In the genomic region with DNA sequence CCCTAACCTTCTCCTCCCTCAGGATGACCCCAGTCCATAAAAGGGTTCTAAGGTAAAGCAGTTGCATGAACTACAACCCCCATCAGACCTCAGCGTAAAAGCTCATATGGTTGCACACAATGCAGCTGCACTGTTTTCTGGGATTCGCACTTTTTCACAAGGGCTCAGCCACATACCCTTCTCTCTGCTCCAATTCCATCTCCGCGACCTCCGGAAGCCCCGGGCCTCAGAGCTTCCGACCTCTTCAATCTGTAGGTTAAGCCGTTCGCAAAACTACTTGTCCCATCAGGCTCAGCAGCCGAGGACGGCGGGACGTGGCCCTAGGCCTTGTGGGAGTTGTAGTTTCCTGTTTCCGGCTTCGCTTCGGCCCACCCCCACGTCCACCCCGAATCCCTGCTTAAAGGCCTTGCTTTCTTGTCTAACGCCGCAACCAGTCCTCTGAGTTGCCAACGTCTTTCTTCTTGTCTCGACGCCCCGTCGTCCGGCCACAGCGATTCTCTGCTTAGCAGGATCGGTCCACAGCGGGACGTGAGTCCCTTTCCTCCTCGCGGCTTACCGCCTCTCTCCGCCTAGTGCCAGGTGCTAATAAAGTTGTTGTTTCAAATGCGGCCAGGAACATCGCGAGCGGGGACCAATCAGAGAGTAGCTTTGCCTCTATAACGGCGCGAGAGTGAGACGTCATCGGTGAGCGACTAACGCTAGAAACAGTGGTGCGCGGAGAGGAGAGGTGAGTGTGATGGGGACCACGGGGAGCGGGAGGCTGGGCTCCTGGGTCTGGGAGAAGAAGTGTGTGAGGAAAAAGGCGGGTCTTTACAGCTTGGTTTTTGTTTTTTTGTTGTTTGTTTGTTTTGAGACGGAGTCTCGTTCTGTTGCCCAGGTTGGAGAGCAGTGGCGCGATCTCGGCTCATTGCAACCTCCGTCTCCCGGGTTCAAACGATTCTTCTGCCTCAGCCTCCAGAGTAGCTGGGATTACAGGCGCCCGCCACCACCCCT, we compare ENCODE assay signal across 8 cellular contexts. TPM values are rescaled to one million over a fixed set of nuclear protein-coding genes. Genes with fewer than 3 reads are reported as not detected.
DNase-seq lines count a peak whose midpoint lies in the region; ATAC-seq and TF ChIP-seq lines count a peak whose summit lies in the region.

Gene PRPF31, plus strand, starts transcription at position 684 of the 993 bp plus-strand sequence. CDS start 2,525 bp downstream, outside the sequence.
A gene with protein sequence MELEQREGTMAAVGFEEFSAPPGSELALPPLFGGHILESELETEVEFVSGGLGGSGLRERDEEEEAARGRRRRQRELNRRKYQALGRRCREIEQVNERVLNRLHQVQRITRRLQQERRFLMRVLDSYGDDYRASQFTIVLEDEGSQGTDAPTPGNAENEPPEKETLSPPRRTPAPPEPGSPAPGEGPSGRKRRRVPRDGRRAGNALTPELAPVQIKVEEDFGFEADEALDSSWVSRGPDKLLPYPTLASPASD (minus strand): TSS at position 587 of the 993 bp plus-strand sequence. CDS start 388 bp downstream, at position 199.

- H3K4me1 ChIP-seq in DND-41 (ENCODE audit: insufficient read depth, low read length), result peaks cover 27% of the 10 kb centered on the region
- H3K4me1 ChIP-seq in GM23248 (ENCODE audit: insufficient read depth), result peaks cover 9% of the 10 kb centered on the region

- ATAC-seq in DND-41 (ENCODE audit: insufficient read depth, low read depth), result peak; percentile 86
- peak; percentile 88 to 90 for ATAC-seq in naive B cell (ENCODE audit: low read depth in 2 of 2)
- ATAC-seq in stimulated activated memory B cell treated with anti-CD40 and anti-IgM and Interleukin-4, amounts not matched to agents 10 μg/mL and 1 μg/mL and 100 μg/mL, for 72 hours, result peak; percentile 98

- H3K27me3 ChIP-seq in DND-41 (ENCODE audit: insufficient read depth, low read length, poor library complexity) (no peaks in the 10 kb centered on the region), GM23248 (replicated peaks; ENCODE audit: insufficient read depth) (no peaks in the 10 kb centered on the region)

- intact Hi-C loops in activated T-helper 1 cell treated with anti-CD3 and anti-CD28 coated beads, Interleukin-12 subunit alpha, Interleukin-12 subunit beta, Interleukin-2, Interleukin-4 antibody, amounts not matched to agents 30 ng/mL and 10 ng/mL and 1 ng/mL, durations not matched to agents 14 hours and 24 hours and 36 hours (cut with micrococcal nuclease), result loop anchor here (1.0 kb wide), 7 partner anchors 13 to 334 kb away; partner anchors contain the start of genes CNOT3, LENG1, LENG8 and NDUFA3

- no peaks in the 10 kb centered on the region for H3K27me3 Mint-ChIP-seq in activated T-helper 1 cell treated with anti-CD3 and anti-CD28 coated beads, Interleukin-12 subunit alpha, Interleukin-12 subunit beta, Interleukin-2, Interleukin-4 antibody, amounts not matched to agents 30 ng/mL and 10 ng/mL and 1 ng/mL, durations not matched to agents 14 hours and 24 hours and 36 hours (ENCODE audit: insufficient read depth)
- no peaks in the 10 kb centered on the region for H3K27me3 Mint-ChIP-seq in naive B cell
- no peaks in the 10 kb centered on the region for H3K27me3 Mint-ChIP-seq in stimulated activated memory B cell treated with anti-CD40 and anti-IgM and Interleukin-4, amounts not matched to agents 10 μg/mL and 1 μg/mL and 100 μg/mL, for 72 hours

- H2AFZ ChIP-seq in DND-41 (ENCODE audit: low read depth, low read length), result peak within 1 kb of the TSS; percentile 89
- peak within 1 kb of the TSS; percentile 77 for H2AFZ ChIP-seq in GM23248

- no peak for TF ChIP-seq CTCF in DND-41 (IDR thresholded peaks at IDR 0.05; ENCODE audit: borderline replicate concordance, extremely low read depth, low read length, poor library complexity, severe bottlenecking)

- H3K9ac ChIP-seq in DND-41 (ENCODE audit: low read depth, low read length) (peak within 1 kb of the TSS; percentile 79), GM23248 (peak within 1 kb of the TSS; percentile 82)

- H3K4me3 ChIP-seq in DND-41 (ENCODE audit: low read depth in 1 of 2, low read length in 2 of 2) (peak within 1 kb of the TSS; percentile 95 to 96), GM23248 (peak within 1 kb of the TSS; percentile 85)

- peak within 1 kb of the TSS; percentile 91 for H3K27ac Mint-ChIP-seq in activated T-helper 1 cell treated with anti-CD3 and anti-CD28 coated beads, Interleukin-12 subunit alpha, Interleukin-12 subunit beta, Interleukin-2, Interleukin-4 antibody, amounts not matched to agents 30 ng/mL and 10 ng/mL and 1 ng/mL, durations not matched to agents 14 hours and 24 hours and 36 hours
- H3K27ac Mint-ChIP-seq in naive B cell, result peak within 1 kb of the TSS; percentile 88 to 98 (median 95)
- H3K27ac Mint-ChIP-seq in stimulated activated memory B cell treated with anti-CD40 and anti-IgM and Interleukin-4, amounts not matched to agents 10 μg/mL and 1 μg/mL and 100 μg/mL, for 72 hours, result peak within 1 kb of the TSS; percentile 87

- H3K9me2 ChIP-seq in GM23248 (ENCODE audit: insufficient read depth), result no peaks in the 10 kb centered on the region

- H3K9me3 ChIP-seq in DND-41 (ENCODE audit: insufficient read depth, low read length, severe bottlenecking) (no peaks in the 10 kb centered on the region), GM23248 (ENCODE audit: low read depth) (no peaks in the 10 kb centered on the region)

- DNase-seq in DND-41, result peak; percentile 96
- peak; percentile 99 for DNase-seq in GM23248
- peak; percentile 96 to 98 for DNase-seq in Kasumi-1 (lab: John Stamatoyannopoulos, UW)
- DNase-seq in RPMI7951 (ENCODE audit: low read depth), result peak; percentile 99
- peak; percentile 93 for DNase-seq in activated T-helper 1 cell treated with anti-CD3 and anti-CD28 coated beads, Interleukin-12 subunit alpha, Interleukin-12 subunit beta, Interleukin-2, Interleukin-4 antibody, amounts not matched to agents 30 ng/mL and 10 ng/mL and 1 ng/mL, durations not matched to agents 14 hours and 24 hours and 36 hours (ENCODE audit: low spot score)
- DNase-seq in fibroblast of gingiva (ENCODE audit: low read depth), result peak; percentile 97
- peak; percentile 96 for DNase-seq in naive B cell

- 1% methylated on average over 60 of the region's 60 CpGs for WGBS in GM23248 (ENCODE audit: low coverage in 1 of 2, low lambda C conversion rate in 2 of 2, missing lambda C conversion rate in 2 of 2), 2 experiments

- H3K27ac ChIP-seq in DND-41 (ENCODE audit: low read length) (peak within 1 kb of the TSS; percentile 92), GM23248 (peak within 1 kb of the TSS; percentile 61)

- no peaks in the 10 kb centered on the region for H3F3A ChIP-seq in GM23248 (ENCODE audit: insufficient read depth)

- H3K4me2 ChIP-seq in DND-41 (ENCODE audit: insufficient read depth, low read length) (peak within 1 kb of the TSS; percentile 94), GM23248 (ENCODE audit: unreplicated experiment) (peak within 1 kb of the TSS; percentile 78)

- H3K4me1 Mint-ChIP-seq in activated T-helper 1 cell treated with anti-CD3 and anti-CD28 coated beads, Interleukin-12 subunit alpha, Interleukin-12 subunit beta, Interleukin-2, Interleukin-4 antibody, amounts not matched to agents 30 ng/mL and 10 ng/mL and 1 ng/mL, durations not matched to agents 14 hours and 24 hours and 36 hours (ENCODE audit: low read depth), result peaks cover 32% of the 10 kb centered on the region
- peaks cover 39 to 51% (median 44%) of the 10 kb centered on the region in 3 donors for H3K4me1 Mint-ChIP-seq in naive B cell
- H3K4me1 Mint-ChIP-seq in stimulated activated memory B cell treated with anti-CD40 and anti-IgM and Interleukin-4, amounts not matched to agents 10 μg/mL and 1 μg/mL and 100 μg/mL, for 72 hours, result peaks cover 43% of the 10 kb centered on the region

- H4K20me1 ChIP-seq in DND-41 (ENCODE audit: insufficient read depth, low read length) (peaks cover 31% of the 10 kb centered on the region), GM23248 (ENCODE audit: insufficient read depth) (no peaks in the 10 kb centered on the region)

- H3K36me3 Mint-ChIP-seq in activated T-helper 1 cell treated with anti-CD3 and anti-CD28 coated beads, Interleukin-12 subunit alpha, Interleukin-12 subunit beta, Interleukin-2, Interleukin-4 antibody, amounts not matched to agents 30 ng/mL and 10 ng/mL and 1 ng/mL, durations not matched to agents 14 hours and 24 hours and 36 hours (ENCODE audit: low read depth), result peaks cover 18% of the 10 kb centered on the region
- H3K36me3 Mint-ChIP-seq in naive B cell, result peaks cover 4 to 16% of the 10 kb centered on the region in 2 donors
- H3K36me3 Mint-ChIP-seq in stimulated activated memory B cell treated with anti-CD40 and anti-IgM and Interleukin-4, amounts not matched to agents 10 μg/mL and 1 μg/mL and 100 μg/mL, for 72 hours, result peaks cover 27% of the 10 kb centered on the region

- peaks cover 68% of the 10 kb centered on the region for H3K79me2 ChIP-seq in DND-41 (ENCODE audit: insufficient read depth, low read length)
- H3K79me2 ChIP-seq in GM23248 (ENCODE audit: insufficient read depth), result peaks cover 64% of the 10 kb centered on the region

- H3K36me3 ChIP-seq in DND-41 (ENCODE audit: insufficient read depth, low read length) (peaks cover 49% of the 10 kb centered on the region), GM23248 (ENCODE audit: low read depth) (peaks cover 5% of the 10 kb centered on the region; the same call in 1 of the 2 replicates)

- H3K4me3 Mint-ChIP-seq in activated T-helper 1 cell treated with anti-CD3 and anti-CD28 coated beads, Interleukin-12 subunit alpha, Interleukin-12 subunit beta, Interleukin-2, Interleukin-4 antibody, amounts not matched to agents 30 ng/mL and 10 ng/mL and 1 ng/mL, durations not matched to agents 14 hours and 24 hours and 36 hours, result peak within 1 kb of the TSS; percentile 94
- H3K4me3 Mint-ChIP-seq in naive B cell, result peak within 1 kb of the TSS; percentile 85 to 99 (median 94)
- peak within 1 kb of the TSS; percentile 86 for H3K4me3 Mint-ChIP-seq in stimulated activated memory B cell treated with anti-CD40 and anti-IgM and Interleukin-4, amounts not matched to agents 10 μg/mL and 1 μg/mL and 100 μg/mL, for 72 hours

- no peaks in the 10 kb centered on the region for H3K9me3 Mint-ChIP-seq in activated T-helper 1 cell treated with anti-CD3 and anti-CD28 coated beads, Interleukin-12 subunit alpha, Interleukin-12 subunit beta, Interleukin-2, Interleukin-4 antibody, amounts not matched to agents 30 ng/mL and 10 ng/mL and 1 ng/mL, durations not matched to agents 14 hours and 24 hours and 36 hours
- H3K9me3 Mint-ChIP-seq in naive B cell, result no peaks in the 10 kb centered on the region
- no peaks in the 10 kb centered on the region for H3K9me3 Mint-ChIP-seq in stimulated activated memory B cell treated with anti-CD40 and anti-IgM and Interleukin-4, amounts not matched to agents 10 μg/mL and 1 μg/mL and 100 μg/mL, for 72 hours

- in situ Hi-C loops in GM23248 (cut with MboI), result no loop called here

RNA-seq across cellular contexts. Expression of gene PRPF31, which starts in this region (rescaled TPM):
- total RNA-seq in GM23248 (2014; rRNA removed; shearing (Covaris generic)), result 38.4 and 43.9 TPM in 2 replicates
- polyA plus RNA-seq in GM23248 (2016; fragmentation: Nextera tagmentation; extraction: Ambion mirVana), result 78.6 and 81.8 TPM in 2 replicates
- 51.8 and 71.3 TPM in 2 replicates for total RNA-seq in RPMI7951 (2014; rRNA removed; shearing (Covaris generic))
- total RNA-seq in activated T-helper 1 cell treated with anti-CD3 and anti-CD28 coated beads, Interleukin-12 subunit alpha, Interleukin-12 subunit beta, Interleukin-2, Interleukin-4 antibody, amounts not matched to agents 30 ng/mL and 10 ng/mL and 1 ng/mL, durations not matched to agents 14 hours and 24 hours and 36 hours, result 110 and 118 TPM in 2 replicates
- polyA plus RNA-seq in naive B cell (ENCODE audit: low read depth in 6 of 6), result 10 to 100 TPM; 59.3 to 83.7 (median 62.6) TPM

RNA-seq across cellular contexts. Expression of the second gene that starts in this region (rescaled TPM):
- total RNA-seq in GM23248 (2014; rRNA removed; shearing (Covaris generic)), result 11.5 and 23.8 TPM in 2 replicates
- polyA plus RNA-seq in GM23248 (2016; fragmentation: Nextera tagmentation; extraction: Ambion mirVana), result 29.6 and 30.0 TPM in 2 replicates
- 50.2 and 66.2 TPM in 2 replicates for total RNA-seq in RPMI7951 (2014; rRNA removed; shearing (Covaris generic))
- total RNA-seq in activated T-helper 1 cell treated with anti-CD3 and anti-CD28 coated beads, Interleukin-12 subunit alpha, Interleukin-12 subunit beta, Interleukin-2, Interleukin-4 antibody, amounts not matched to agents 30 ng/mL and 10 ng/mL and 1 ng/mL, durations not matched to agents 14 hours and 24 hours and 36 hours, result 31.1 and 33.4 TPM in 2 replicates
- 10 to 100 TPM in 2 of 6 donors, 1 to 10 TPM in 4; 7.2 to 11.6 (median 9.2) TPM for polyA plus RNA-seq in naive B cell (ENCODE audit: low read depth in 6 of 6)

Comparison
In these comparisons a context has a peak if more than half of its experiments do, and no peak if none do; other contexts are left out.
1. Peak in every context shown above with its lines: DNase-seq, ATAC-seq, H3K4me3 ChIP-seq and H3K27ac ChIP-seq.